Comparison of ENCODE assay signal across 1 cellular context in genomic region chr1:67717876-67718275, GRCh38.
TF ChIP-seq lines count a peak whose summit lies in the region.

No MANE protein-coding gene starts in this region.

TF ChIP-seq in SK-N-SH, 30 proteins besides CTCF, POLR2A, EP300 and RAD21 (continued from another document):
- TF ChIP-seq NRF1 (IDR thresholded peaks at IDR 0.05; ENCODE audit: low read depth, low read length) (no peak), IRF3 (IDR thresholded peaks at IDR 0.05; ENCODE audit: low read depth, low read length) (no peak)
